ENCODE assay signal across 20 cellular contexts in genomic region chr6:148650941-148651540, GRCh38.
DNase-seq lines count a peak whose midpoint lies in the region; ATAC-seq and TF ChIP-seq lines count a peak whose summit lies in the region.
"Had no signal": no experiment of that assay in that cellular context is flagged by ENCODE, and none has a peak within 500 bp of the region (broad histone marks: within the 10 kb centered on the region; RNA-seq: fewer than 3 reads in every experiment).

No MANE protein-coding gene starts in this region.

- no peak overlapping the region for H3K4me3 Mint-ChIP-seq in endothelial cell (ENCODE audit: unreplicated experiment)
- H3K4me3 Mint-ChIP-seq: CD4-positive, CD25-positive, alpha-beta regulatory T cell; CD8-positive, alpha-beta memory T cell; HFFc6 had no signal

- TF ChIP-seq CTCF in ascending aorta (IDR thresholded peaks at IDR 0.05) (no peak), thyroid gland (IDR thresholded peaks at IDR 0.05) (no peak), endothelial cell (IDR thresholded peaks at IDR 0.05; ENCODE audit: unreplicated experiment) (no peak), right lobe of liver (IDR thresholded peaks at IDR 0.05) (no peak), OCI-LY7 (conservative IDR thresholded peaks at IDR 0.05; ENCODE audit: low read length) (no peak)

- no peak overlapping the region for H3K4me3 ChIP-seq in ascending aorta
- no peak overlapping the region for H3K4me3 ChIP-seq in thyroid gland (replicated peaks in 1 of 3)
- no peak overlapping the region for H3K4me3 ChIP-seq in right lobe of liver
- H3K4me3 ChIP-seq in OCI-LY7 (ENCODE audit: low read depth, low read length, poor library complexity, severe bottlenecking), result no peak overlapping the region
- H3K4me3 ChIP-seq: GM23248 had no signal

- DNase-seq in ascending aorta (ENCODE audit: low spot score in 2 of 2) (no peak), dedifferentiated amniotic fluid mesenchymal stem cell (ENCODE audit: extremely low spot score) (peak; percentile 17), myocyte (ENCODE audit: low read depth) (peak; percentile 36), thyroid gland (peak; percentile 63 to 72), endothelial cell (ENCODE audit: low spot score) (no peak), right lobe of liver (no peak), OCI-LY7 (ENCODE audit: low spot score) (no peak)
- DNase-seq: ACHN; BE2C; C1 segment of cervical spinal cord; CD4-positive, CD25-positive, alpha-beta regulatory T cell; CD8-positive, alpha-beta memory T cell; COR-L47; DMS153; DMS79; GDM1; GM23248; HFFc6; IMR-90 had no signal

- no peaks in the 10 kb centered on the region for H3K9me2 ChIP-seq in OCI-LY7 (ENCODE audit: insufficient read depth, low read length)

- H3K27ac ChIP-seq in ascending aorta (peak overlapping the region; percentile 37 to 64), thyroid gland (peak overlapping the region; percentile 34 to 65 (median 36)), right lobe of liver (no peak overlapping the region), OCI-LY7 (ENCODE audit: low read depth, low read length, poor library complexity, severe bottlenecking) (no peak overlapping the region)
- H3K27ac ChIP-seq: GM23248 had no signal

- H4K20me1 ChIP-seq in OCI-LY7 (ENCODE audit: insufficient read depth, low read length), result no peaks in the 10 kb centered on the region

- H3K79me2 ChIP-seq in OCI-LY7 (ENCODE audit: insufficient read depth, low read depth, low read length), result no peaks in the 10 kb centered on the region

- intact Hi-C loops in ascending aorta (cut with DNase I) (loop anchor here (5.0 kb wide), 1 partner anchor 96 kb away; the partner anchor contains the start of gene UST), thyroid gland (cut with DNase I) (no loop called here), right lobe of liver (cut with DNase I) (no loop called here), OCI-LY7 (cut with micrococcal nuclease; ENCODE audit: unreplicated experiment) (no loop called here)

- no peaks in the 10 kb centered on the region for H3K4me1 Mint-ChIP-seq in endothelial cell (ENCODE audit: unreplicated experiment)
- H3K4me1 Mint-ChIP-seq: CD4-positive, CD25-positive, alpha-beta regulatory T cell; CD8-positive, alpha-beta memory T cell had no signal

- H2AFZ ChIP-seq in OCI-LY7 (ENCODE audit: low read length), result no peak overlapping the region
- H2AFZ ChIP-seq: GM23248 had no signal

- H3K36me3 Mint-ChIP-seq in endothelial cell (ENCODE audit: low read depth, unreplicated experiment), result peaks cover 9% of the 10 kb centered on the region
- H3K36me3 Mint-ChIP-seq: CD4-positive, CD25-positive, alpha-beta regulatory T cell had no signal

- no peaks in the 10 kb centered on the region for H3K9me3 ChIP-seq in ascending aorta
- no peaks in the 10 kb centered on the region for H3K9me3 ChIP-seq in thyroid gland
- no peaks in the 10 kb centered on the region for H3K9me3 ChIP-seq in right lobe of liver
- peaks cover 29% of the 10 kb centered on the region for H3K9me3 ChIP-seq in OCI-LY7 (ENCODE audit: low read length)
- H3K9me3 ChIP-seq: BE2C had no signal

- CTCF ChIA-PET in OCI-LY7 (lab: Charles Lee; ENCODE audit: unreplicated experiment), result no interaction called here

- no peaks in the 10 kb centered on the region for H3K9me3 Mint-ChIP-seq in endothelial cell (ENCODE audit: unreplicated experiment)

- no peak overlapping the region for H3K4me2 ChIP-seq in OCI-LY7 (ENCODE audit: low read length)

- H3K36me3 ChIP-seq in ascending aorta (no peaks in the 10 kb centered on the region), thyroid gland (no peaks in the 10 kb centered on the region), right lobe of liver (no peaks in the 10 kb centered on the region), OCI-LY7 (ENCODE audit: insufficient read depth, low read length) (no peaks in the 10 kb centered on the region)
- H3K36me3 ChIP-seq: BE2C had no signal

- WGBS in thyroid gland, 2 donors, result 13 to 26% methylated on average over 2 of the region's 2 CpGs
- 40% methylated on average over 2 of the region's 2 CpGs for WGBS in right lobe of liver (ENCODE audit: insufficient coverage, low coverage, low lambda C conversion rate, missing lambda C conversion rate)

- POLR2A ChIA-PET in OCI-LY7 (lab: Charles Lee), result interaction anchor here (0.7 to 1.1 kb wide), 2 partner anchors 106 to 141 kb away, joined by 3 read pairs; no protein-coding TSS in a partner anchor

- H3K27me3 ChIP-seq in ascending aorta (no peaks in the 10 kb centered on the region), thyroid gland (no peaks in the 10 kb centered on the region), right lobe of liver (no peaks in the 10 kb centered on the region)
- H3K27me3 ChIP-seq: BE2C had no signal

- no peak overlapping the region for H3K27ac Mint-ChIP-seq in endothelial cell (ENCODE audit: unreplicated experiment)
- H3K27ac Mint-ChIP-seq: CD4-positive, CD25-positive, alpha-beta regulatory T cell; CD8-positive, alpha-beta memory T cell; HFFc6 had no signal

- H3K27me3 Mint-ChIP-seq in endothelial cell (ENCODE audit: unreplicated experiment), result peaks cover 1% of the 10 kb centered on the region

- peaks cover 0 to 17% of the 10 kb centered on the region in 2 donors for H3K4me1 ChIP-seq in ascending aorta
- peaks cover 9 to 34% of the 10 kb centered on the region in 2 donors for H3K4me1 ChIP-seq in thyroid gland
- H3K4me1 ChIP-seq in right lobe of liver, result no peaks in the 10 kb centered on the region
- no peaks in the 10 kb centered on the region for H3K4me1 ChIP-seq in OCI-LY7 (ENCODE audit: insufficient read depth, low read length, poor library complexity, severe bottlenecking)
- H3K4me1 ChIP-seq: BE2C had no signal

- no peak for ATAC-seq in right lobe of liver
- ATAC-seq: HCT116 had no signal

- BruUV-seq in OCI-LY7 (replicated peaks; lab: Mats Ljungman, UMichigan), result no TSS peak

- no peak for TF ChIP-seq POLR2A in thyroid gland (IDR thresholded peaks at IDR 0.05)
- no peak for TF ChIP-seq POLR2A in right lobe of liver (IDR thresholded peaks at IDR 0.05)

Comparison
In these comparisons a context has a peak if more than half of its experiments do, and no peak if none do; other contexts are left out.
1. DNase-seq: peak in dedifferentiated amniotic fluid mesenchymal stem cell (single experiment), myocyte (single experiment) and thyroid gland (2 of 2); none in ascending aorta (0 of 2), endothelial cell (single experiment), right lobe of liver (0 of 3) and OCI-LY7 (single experiment).
2. H3K27ac ChIP-seq: peak in ascending aorta (2 of 2) and thyroid gland (3 of 3); none in right lobe of liver (0 of 3) and OCI-LY7 (single experiment).